ENCODE assay signal across 22 cellular contexts in genomic region chr10:108049668-108050067, GRCh38.
DNase-seq lines count a peak whose midpoint lies in the region; FAIRE-seq and TF ChIP-seq lines count a peak whose summit lies in the region.
"Had no signal": no experiment of that assay in that cellular context is flagged by ENCODE, and none has a peak within 500 bp of the region (broad histone marks: within the 10 kb centered on the region; RNA-seq: fewer than 3 reads in every experiment).

No MANE protein-coding gene starts in this region.

- DNase-seq in GM12892 (ENCODE audit: insufficient read length) = no peak
- peak; percentile 15 for DNase-seq in GM20000 (ENCODE audit: low spot score)
- DNase-seq in MM.1S = peak; percentile 41
- DNase-seq in left kidney (ENCODE audit: low read depth, low spot score) = peak; percentile 10
- no peak for DNase-seq in lower leg skin (ENCODE audit: low spot score in 2 of 2)
- DNase-seq in NCI-H226 = no peak
- DNase-seq in activated naive CD8-positive, alpha-beta T cell treated with anti-CD3 and anti-CD28 coated beads for 36 hours = no peak
- DNase-seq: ACHN; BE2C; C1 segment of cervical spinal cord; Caco-2; CD4-positive, alpha-beta T cell; GM23248; HCEC 1CT; Karpas-422; KBM-7 had no signal

- H3K27ac ChIP-seq in MM.1S (ENCODE audit: low read length) = no peak overlapping the region
- H3K27ac ChIP-seq: GM23248 had no signal

- no peak overlapping the region for H3K4me3 Mint-ChIP-seq in activated naive CD8-positive, alpha-beta T cell treated with anti-CD3 and anti-CD28 coated beads for 36 hours
- H3K4me3 Mint-ChIP-seq: CD4-positive, alpha-beta T cell; IgD-negative memory B cell had no signal

- H3K79me2 ChIP-seq in MM.1S (ENCODE audit: low read length) = no peaks in the 10 kb centered on the region

- TF ChIP-seq POLR2A in GM12892 (IDR thresholded peaks at IDR 0.05; ENCODE audit: low read depth, low read length) (no peak), lower leg skin (IDR thresholded peaks at IDR 0.05) (no peak)

- H3K9ac ChIP-seq in MM.1S (ENCODE audit: low read length) = no peak overlapping the region
- H3K9ac ChIP-seq: GM23248 had no signal

- FAIRE-seq in GM12892 (lab: Jason Lieb, UNC) = peak; percentile 46
- FAIRE-seq: A204.1, D721Med, G401.6, H54, HepG2 had no signal

- H3K27me3 Mint-ChIP-seq in activated naive CD8-positive, alpha-beta T cell treated with anti-CD3 and anti-CD28 coated beads for 36 hours = no peaks in the 10 kb centered on the region
- H3K27me3 Mint-ChIP-seq: CD4-positive, alpha-beta T cell; IgD-negative memory B cell had no signal

- H3K9me3 Mint-ChIP-seq in activated naive CD8-positive, alpha-beta T cell treated with anti-CD3 and anti-CD28 coated beads for 36 hours = peaks cover 3% of the 10 kb centered on the region

- H3K4me3 ChIP-seq in MM.1S (ENCODE audit: low read length) = no peak overlapping the region
- no peak overlapping the region for H3K4me3 ChIP-seq in lower leg skin (ENCODE audit: low read depth, poor library complexity, severe bottlenecking)
- H3K4me3 ChIP-seq: GM23248 had no signal

- no peaks in the 10 kb centered on the region for H3K27me3 ChIP-seq in MM.1S (replicated peaks; ENCODE audit: insufficient read depth, low read length)
- H3K27me3 ChIP-seq: BE2C had no signal

- H4K20me1 ChIP-seq in MM.1S (ENCODE audit: insufficient read depth, low read length) = no peaks in the 10 kb centered on the region

- 50 to 67% methylated on average over 1 of the region's 1 CpG for WGBS in lower leg skin, 2 donors

- H2AFZ ChIP-seq in MM.1S (ENCODE audit: low read length) = no peak overlapping the region
- H2AFZ ChIP-seq: GM23248 had no signal

- H3K9me3 ChIP-seq in MM.1S (replicated peaks; ENCODE audit: insufficient read depth, low read length) = no peaks in the 10 kb centered on the region
- H3K9me3 ChIP-seq: BE2C, Caco-2 had no signal

- no peak overlapping the region for H3K27ac Mint-ChIP-seq in activated naive CD8-positive, alpha-beta T cell treated with anti-CD3 and anti-CD28 coated beads for 36 hours
- H3K27ac Mint-ChIP-seq: CD4-positive, alpha-beta T cell had no signal

- TF ChIP-seq CTCF in GM20000 (IDR thresholded peaks at IDR 0.05; ENCODE audit: extremely low read depth, missing control alignments) = no peak
- no peak for TF ChIP-seq CTCF in MM.1S (IDR thresholded peaks at IDR 0.05; ENCODE audit: low read length)
- no peak for TF ChIP-seq CTCF in lower leg skin (IDR thresholded peaks at IDR 0.05)

- H3K36me3 ChIP-seq in MM.1S (replicated peaks; ENCODE audit: insufficient read depth, low read length) = no peaks in the 10 kb centered on the region
- H3K36me3 ChIP-seq: BE2C had no signal

- no peaks in the 10 kb centered on the region for H3K4me1 ChIP-seq in MM.1S (ENCODE audit: low read length)
- H3K4me1 ChIP-seq: BE2C, Caco-2 had no signal

- no peaks in the 10 kb centered on the region for H3K9me2 ChIP-seq in MM.1S (replicated peaks; ENCODE audit: insufficient read depth, low read length)

- H3K4me1 Mint-ChIP-seq in activated naive CD8-positive, alpha-beta T cell treated with anti-CD3 and anti-CD28 coated beads for 36 hours = no peaks in the 10 kb centered on the region

- H3K36me3 Mint-ChIP-seq in activated naive CD8-positive, alpha-beta T cell treated with anti-CD3 and anti-CD28 coated beads for 36 hours = no peaks in the 10 kb centered on the region

- H3K4me2 ChIP-seq in MM.1S (ENCODE audit: low read depth, low read length) = no peak overlapping the region

- intact Hi-C loops in lower leg skin (cut with DNase I; ENCODE audit: low total_unique reads) = no loop called here

- H3F3A ChIP-seq in MM.1S (ENCODE audit: insufficient read depth, low read length) = no peaks in the 10 kb centered on the region

Comparison
In these comparisons a context has a peak if more than half of its experiments do, and no peak if none do; other contexts are left out.
1. DNase-seq: peak in GM20000 (single experiment), MM.1S (single experiment) and left kidney (single experiment); none in GM12892 (single experiment), lower leg skin (0 of 2), NCI-H226 (single experiment) and activated naive CD8-positive, alpha-beta T cell treated with anti-CD3 and anti-CD28 coated beads for 36 hours (single experiment).